ENCODE assay signal across 25 cellular contexts in the genomic region with DNA sequence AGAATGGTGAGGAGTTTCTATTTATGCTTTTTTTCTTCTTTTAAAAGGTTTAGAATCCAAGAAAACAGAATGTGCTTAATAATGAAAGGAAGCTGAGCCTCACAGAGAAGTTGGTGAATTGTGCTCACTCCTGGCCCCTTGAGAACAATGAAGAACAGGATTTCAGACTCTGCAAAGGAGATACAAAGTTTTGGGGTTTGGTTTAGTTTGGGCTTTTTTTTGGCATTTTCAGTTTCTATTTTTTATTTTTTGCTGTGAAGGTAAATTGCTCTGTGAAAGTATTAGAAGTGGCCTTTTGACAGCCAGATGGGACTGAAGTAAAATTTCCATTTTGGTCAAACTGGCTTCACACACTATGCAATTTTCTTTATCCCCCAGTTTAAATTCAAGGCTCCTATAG.
"Had no signal": no experiment of that assay in that cellular context is flagged by ENCODE, and none has a peak within 500 bp of the region (broad histone marks: within the 10 kb centered on the region; RNA-seq: fewer than 3 reads in every experiment).

No MANE protein-coding gene starts in this region.

- H2AFZ ChIP-seq: hepatocyte had no signal

- H3K9me3 ChIP-seq: colonic mucosa, esophagus muscularis mucosa, esophagus squamous epithelium, gastrocnemius medialis, gastroesophageal sphincter, heart left ventricle, heart right ventricle had no signal

- H3K4me3 Mint-ChIP-seq: dendritic cell treated with granulocyte-macrophage colony-stimulating factor and Interleukin-4, amounts not matched to agents 40 ng/mL and 50 ng/mL, for 4 days; effector memory CD8-positive, alpha-beta T cell; endodermal cell had no signal

- H3K4me1 Mint-ChIP-seq: endodermal cell had no signal

- H3K27me3 Mint-ChIP-seq: dendritic cell treated with granulocyte-macrophage colony-stimulating factor and Interleukin-4, amounts not matched to agents 40 ng/mL and 50 ng/mL, for 4 days had no signal

- ATAC-seq: effector memory CD8-positive, alpha-beta T cell; esophagus mucosa; foreskin keratinocyte; gastrocnemius medialis; gastroesophageal sphincter; heart left ventricle; heart right ventricle had no signal

- H3K9me3 Mint-ChIP-seq: dendritic cell treated with granulocyte-macrophage colony-stimulating factor and Interleukin-4, amounts not matched to agents 40 ng/mL and 50 ng/mL, for 4 days; effector memory CD8-positive, alpha-beta T cell; endodermal cell had no signal

- H3K27me3 ChIP-seq: colonic mucosa, esophagus muscularis mucosa, esophagus squamous epithelium, foreskin keratinocyte, gastrocnemius medialis, gastroesophageal sphincter, heart left ventricle, heart right ventricle, hepatocyte had no signal

- H3K79me2 ChIP-seq: hepatocyte had no signal

- H3K27ac ChIP-seq: colonic mucosa, coronary artery, dorsolateral prefrontal cortex, epithelial cell of prostate, esophagus muscularis mucosa, esophagus squamous epithelium, foreskin keratinocyte, gastrocnemius medialis, gastroesophageal sphincter, heart left ventricle, heart right ventricle, hepatocyte had no signal

- H3K36me3 ChIP-seq: colonic mucosa, esophagus muscularis mucosa, esophagus squamous epithelium, gastrocnemius medialis, gastroesophageal sphincter, heart left ventricle, heart right ventricle had no signal

- H3K4me3 ChIP-seq: colonic mucosa, coronary artery, dorsolateral prefrontal cortex, esophagus muscularis mucosa, esophagus squamous epithelium, gastrocnemius medialis, gastroesophageal sphincter, heart left ventricle, heart right ventricle, hepatocyte had no signal

- DNase-seq: colonic mucosa; cortex of kidney; dermis blood vessel endothelial cell; dorsolateral prefrontal cortex; effector CD4-positive, alpha-beta T cell; effector CD8-positive, alpha-beta T cell; effector memory CD4-positive, alpha-beta T cell; effector memory CD8-positive, alpha-beta T cell; endodermal cell; erythroblast; esophagus squamous epithelium; foreskin fibroblast; foreskin keratinocyte; gastrocnemius medialis; glutamatergic neuron; head of caudate nucleus; heart left ventricle; heart right ventricle had no signal

- H3K4me1 ChIP-seq: colonic mucosa, esophagus muscularis mucosa, esophagus squamous epithelium, foreskin keratinocyte, gastrocnemius medialis, gastroesophageal sphincter, heart left ventricle, heart right ventricle had no signal

- H3K27ac Mint-ChIP-seq: dendritic cell treated with granulocyte-macrophage colony-stimulating factor and Interleukin-4, amounts not matched to agents 40 ng/mL and 50 ng/mL, for 4 days; effector memory CD8-positive, alpha-beta T cell; endodermal cell had no signal

- H3K4me2 ChIP-seq: hepatocyte had no signal
